Comparison of ENCODE assay signal across 18 cellular contexts in genomic region chr13:22103628-22104027, GRCh38.
A peak's percentile ranks its signal among the peaks of the same experiment; 100 is the strongest.
DNase-seq lines count a peak whose midpoint lies in the region; ATAC-seq and TF ChIP-seq lines count a peak whose summit lies in the region.
"Had no signal": no experiment of that assay in that cellular context is flagged by ENCODE, and none has a peak within 500 bp of the region (broad histone marks: within the 10 kb centered on the region; RNA-seq: fewer than 3 reads in every experiment).

No MANE protein-coding gene starts in this region.

- H3K36me3 ChIP-seq in aorta (ENCODE audit: control insufficient read depth in 1 of 2, insufficient read depth in 2 of 2, low read length in 1 of 2), result no peaks in the 10 kb centered on the region
- H3K36me3 ChIP-seq: HAP-1 had no signal

- H3K27me3 ChIP-seq in aorta (ENCODE audit: control insufficient read depth in 1 of 2, insufficient read depth in 2 of 2, low read length in 1 of 2), result no peaks in the 10 kb centered on the region

- no peaks in the 10 kb centered on the region for H3K9me3 Mint-ChIP-seq in activated CD8-positive, alpha-beta T cell treated with anti-CD3 and anti-CD28 coated beads for 36 hours
- peaks cover 9% of the 10 kb centered on the region for H3K9me3 Mint-ChIP-seq in activated CD8-positive, alpha-beta T cell treated with anti-CD3 and anti-CD28 coated beads, Interleukin-2, amount 10 ng/mL, durations not matched to agents 7 days and 5 days (ENCODE audit: insufficient read depth)
- H3K9me3 Mint-ChIP-seq in activated T-helper 2 cell treated with anti-CD3 and anti-CD28 coated beads, Interferon-gamma antibody, Interleukin-2, Interleukin-4, amounts not matched to agents 10 μg/mL and 5 μg/mL and 100 μg/mL, durations not matched to agents 14 hours and 24 hours and 36 hours, result peaks cover 14% of the 10 kb centered on the region

- no peak overlapping the region for H3K27ac Mint-ChIP-seq in activated CD8-positive, alpha-beta T cell treated with anti-CD3 and anti-CD28 coated beads for 36 hours
- H3K27ac Mint-ChIP-seq in activated CD8-positive, alpha-beta T cell treated with anti-CD3 and anti-CD28 coated beads, Interleukin-2, amount 10 ng/mL, durations not matched to agents 7 days and 5 days, result no peak overlapping the region
- peak overlapping the region; percentile 2 for H3K27ac Mint-ChIP-seq in activated T-helper 2 cell treated with anti-CD3 and anti-CD28 coated beads, Interferon-gamma antibody, Interleukin-2, Interleukin-4, amounts not matched to agents 10 μg/mL and 5 μg/mL and 100 μg/mL, durations not matched to agents 14 hours and 24 hours and 36 hours
- H3K27ac Mint-ChIP-seq: CD14-positive monocyte had no signal

- no peak overlapping the region for H3K4me3 Mint-ChIP-seq in activated CD8-positive, alpha-beta T cell treated with anti-CD3 and anti-CD28 coated beads for 36 hours
- no peak overlapping the region for H3K4me3 Mint-ChIP-seq in activated CD8-positive, alpha-beta T cell treated with anti-CD3 and anti-CD28 coated beads, Interleukin-2, amount 10 ng/mL, durations not matched to agents 7 days and 5 days
- no peak overlapping the region for H3K4me3 Mint-ChIP-seq in activated T-helper 2 cell treated with anti-CD3 and anti-CD28 coated beads, Interferon-gamma antibody, Interleukin-2, Interleukin-4, amounts not matched to agents 10 μg/mL and 5 μg/mL and 100 μg/mL, durations not matched to agents 14 hours and 24 hours and 36 hours (ENCODE audit: low read depth)
- H3K4me3 Mint-ChIP-seq: CD14-positive monocyte had no signal

- TF ChIP-seq CTCF in activated CD8-positive, alpha-beta T cell treated with anti-CD3 and anti-CD28 coated beads for 36 hours (IDR thresholded peaks at IDR 0.05), result no peak

- H3K4me1 ChIP-seq in aorta (ENCODE audit: control insufficient read depth in 1 of 2, insufficient read depth in 2 of 2, low read length in 2 of 2), result no peaks in the 10 kb centered on the region
- H3K4me1 ChIP-seq: HAP-1 had no signal

- H3K36me3 Mint-ChIP-seq in activated CD8-positive, alpha-beta T cell treated with anti-CD3 and anti-CD28 coated beads for 36 hours (ENCODE audit: low read depth), result peaks cover 4% of the 10 kb centered on the region
- no peaks in the 10 kb centered on the region for H3K36me3 Mint-ChIP-seq in activated CD8-positive, alpha-beta T cell treated with anti-CD3 and anti-CD28 coated beads, Interleukin-2, amount 10 ng/mL, durations not matched to agents 7 days and 5 days (ENCODE audit: low read depth)
- peaks cover 9% of the 10 kb centered on the region for H3K36me3 Mint-ChIP-seq in activated T-helper 2 cell treated with anti-CD3 and anti-CD28 coated beads, Interferon-gamma antibody, Interleukin-2, Interleukin-4, amounts not matched to agents 10 μg/mL and 5 μg/mL and 100 μg/mL, durations not matched to agents 14 hours and 24 hours and 36 hours (ENCODE audit: low read depth)
- H3K36me3 Mint-ChIP-seq: CD14-positive monocyte had no signal

- peak; percentile 30 for ATAC-seq in activated CD8-positive, alpha-beta T cell treated with anti-CD3 and anti-CD28 coated beads for 36 hours
- no peak for ATAC-seq in activated CD8-positive, alpha-beta T cell treated with anti-CD3 and anti-CD28 coated beads, Interleukin-2, amount 10 ng/mL, durations not matched to agents 7 days and 5 days
- ATAC-seq in aorta (ENCODE audit: low FRiP score), result no peak

- peaks cover 31% of the 10 kb centered on the region for H3K4me1 Mint-ChIP-seq in activated CD8-positive, alpha-beta T cell treated with anti-CD3 and anti-CD28 coated beads for 36 hours (ENCODE audit: low read depth)
- peaks cover 15% of the 10 kb centered on the region for H3K4me1 Mint-ChIP-seq in activated CD8-positive, alpha-beta T cell treated with anti-CD3 and anti-CD28 coated beads, Interleukin-2, amount 10 ng/mL, durations not matched to agents 7 days and 5 days (ENCODE audit: low read depth)
- peaks cover 31% of the 10 kb centered on the region for H3K4me1 Mint-ChIP-seq in activated T-helper 2 cell treated with anti-CD3 and anti-CD28 coated beads, Interferon-gamma antibody, Interleukin-2, Interleukin-4, amounts not matched to agents 10 μg/mL and 5 μg/mL and 100 μg/mL, durations not matched to agents 14 hours and 24 hours and 36 hours (ENCODE audit: low read depth)
- H3K4me1 Mint-ChIP-seq: CD14-positive monocyte had no signal

- H3K9me3 ChIP-seq in aorta (ENCODE audit: control insufficient read depth, low read length), result no peaks in the 10 kb centered on the region
- H3K9me3 ChIP-seq: HAP-1 had no signal

- H3K4me3 ChIP-seq in aorta (ENCODE audit: low read length in 2 of 2), result no peak overlapping the region
- H3K4me3 ChIP-seq: HAP-1 had no signal

- WGBS in aorta, 2 donors, result 95% methylated on average over 3 of the region's 3 CpGs

- DNase-seq in activated CD8-positive, alpha-beta T cell treated with anti-CD3 and anti-CD28 coated beads for 36 hours, result no peak
- DNase-seq in activated CD8-positive, alpha-beta T cell treated with anti-CD3 and anti-CD28 coated beads, Interleukin-2, amount 10 ng/mL, durations not matched to agents 7 days and 5 days, result no peak
- DNase-seq in Daoy (ENCODE audit: low read depth) (peak; percentile 42), renal cortical epithelial cell (ENCODE audit: low read depth) (peak; percentile 27), aorta (no peak), NCI-H2029 treated with DMSO at 0.1 percent for 48 hours (lab: John Stamatoyannopoulos, UW) (no peak), DMS 273 (lab: John Stamatoyannopoulos, UW; ENCODE audit: unreplicated experiment) (no peak)
- no peak for DNase-seq in activated T-helper 2 cell treated with anti-CD3 and anti-CD28 coated beads, Interferon-gamma antibody, Interleukin-2, Interleukin-4, amounts not matched to agents 10 μg/mL and 5 μg/mL and 100 μg/mL, durations not matched to agents 14 hours and 24 hours and 36 hours (ENCODE audit: low spot score)
- DNase-seq: AML-193, COR-L47, MV-4-11, NCI-H1417 treated with DMSO at 0.1 percent for 48 hours, NCI-H2029, NCI-H2171 treated with DMSO at 0.1 percent for 48 hours, NCI-H748 treated with DMSO at 0.1 percent for 48 hours had no signal

- H3K27me3 Mint-ChIP-seq in activated CD8-positive, alpha-beta T cell treated with anti-CD3 and anti-CD28 coated beads for 36 hours, result no peaks in the 10 kb centered on the region
- H3K27me3 Mint-ChIP-seq in activated CD8-positive, alpha-beta T cell treated with anti-CD3 and anti-CD28 coated beads, Interleukin-2, amount 10 ng/mL, durations not matched to agents 7 days and 5 days (ENCODE audit: low read depth), result no peaks in the 10 kb centered on the region
- no peaks in the 10 kb centered on the region for H3K27me3 Mint-ChIP-seq in activated T-helper 2 cell treated with anti-CD3 and anti-CD28 coated beads, Interferon-gamma antibody, Interleukin-2, Interleukin-4, amounts not matched to agents 10 μg/mL and 5 μg/mL and 100 μg/mL, durations not matched to agents 14 hours and 24 hours and 36 hours (ENCODE audit: low read depth)

- intact Hi-C loops in activated CD8-positive, alpha-beta T cell treated with anti-CD3 and anti-CD28 coated beads for 36 hours (cut with micrococcal nuclease), result no loop called here
- intact Hi-C loops in activated T-helper 2 cell treated with anti-CD3 and anti-CD28 coated beads, Interferon-gamma antibody, Interleukin-2, Interleukin-4, amounts not matched to agents 10 μg/mL and 5 μg/mL and 100 μg/mL, durations not matched to agents 14 hours and 24 hours and 36 hours (cut with micrococcal nuclease), result no loop called here
- intact Hi-C loops in aorta (cut with DNase I), result loop anchor here (5.0 to 10.0 kb wide), 2 partner anchors 171 to 654 kb away; no protein-coding TSS in a partner anchor

- POLR2A ChIA-PET in activated CD8-positive, alpha-beta T cell treated with anti-CD3 and anti-CD28 coated beads for 36 hours (lab: Charles Lee), result no interaction called here
- POLR2A ChIA-PET in activated CD8-positive, alpha-beta T cell treated with anti-CD3 and anti-CD28 coated beads, Interleukin-2, amount 10 ng/mL, durations not matched to agents 7 days and 5 days (lab: Charles Lee), result no interaction called here

- CTCF ChIA-PET in activated CD8-positive, alpha-beta T cell treated with anti-CD3 and anti-CD28 coated beads for 36 hours (lab: Charles Lee), result no interaction called here
- CTCF ChIA-PET in activated CD8-positive, alpha-beta T cell treated with anti-CD3 and anti-CD28 coated beads, Interleukin-2, amount 10 ng/mL, durations not matched to agents 7 days and 5 days (lab: Charles Lee), result no interaction called here

- no peak overlapping the region for H3K27ac ChIP-seq in aorta (ENCODE audit: low read depth in 1 of 2, low read length in 2 of 2)
- H3K27ac ChIP-seq: RWPE1 had no signal

Comparison
In these comparisons a context has a peak if more than half of its experiments do, and no peak if none do; other contexts are left out.
1. DNase-seq: peak in Daoy (single experiment) and renal cortical epithelial cell (single experiment); none in activated CD8-positive, alpha-beta T cell treated with anti-CD3 and anti-CD28 coated beads for 36 hours (single experiment), activated CD8-positive, alpha-beta T cell treated with anti-CD3 and anti-CD28 coated beads, Interleukin-2, amount 10 ng/mL, durations not matched to agents 7 days and 5 days (single experiment), activated T-helper 2 cell treated with anti-CD3 and anti-CD28 coated beads, Interferon-gamma antibody, Interleukin-2, Interleukin-4, amounts not matched to agents 10 μg/mL and 5 μg/mL and 100 μg/mL, durations not matched to agents 14 hours and 24 hours and 36 hours (single experiment), aorta (0 of 2), NCI-H2029 treated with DMSO at 0.1 percent for 48 hours (single experiment) and DMS 273 (single experiment).
2. intact Hi-C loops: an anchor here in aorta (5.0 to 10.0 kb wide); none called in activated CD8-positive, alpha-beta T cell treated with anti-CD3 and anti-CD28 coated beads for 36 hours and activated T-helper 2 cell treated with anti-CD3 and anti-CD28 coated beads, Interferon-gamma antibody, Interleukin-2, Interleukin-4, amounts not matched to agents 10 μg/mL and 5 μg/mL and 100 μg/mL, durations not matched to agents 14 hours and 24 hours and 36 hours.